In genomic region chr1:82400521-82400920, GRCh38 we compare ENCODE assay signal across 23 cellular contexts.
DNase-seq lines count a peak whose midpoint lies in the region; ATAC-seq, FAIRE-seq and TF ChIP-seq lines count a peak whose summit lies in the region.
"Had no signal": no experiment of that assay in that cellular context is flagged by ENCODE, and none has a peak within 500 bp of the region (broad histone marks: within the 10 kb centered on the region; RNA-seq: fewer than 3 reads in every experiment).

No MANE protein-coding gene starts in this region.

- POLR2A ChIA-PET in endothelial cell of umbilical vein (lab: Charles Lee), result interaction anchor here (0.7 kb wide), 1 partner anchor 15 kb away, joined by 3 read pairs; no protein-coding TSS in a partner anchor

- H3K27me3 ChIP-seq in BLaER1 (no peaks in the 10 kb centered on the region), endothelial cell of umbilical vein (ENCODE audit: control insufficient read depth in 2 of 2, insufficient read depth in 2 of 2, low read length in 2 of 2) (no peaks in the 10 kb centered on the region), body of pancreas (no peaks in the 10 kb centered on the region)

- ATAC-seq in body of pancreas (no peak), GM21737 (IDR thresholded peaks at IDR 0.05; ENCODE audit: unreplicated experiment) (no peak)
- ATAC-seq: A549, GM12878 had no signal

- H3K9me3 ChIP-seq in BLaER1 (peaks cover 9% of the 10 kb centered on the region), endothelial cell of umbilical vein (replicated peaks; ENCODE audit: control insufficient read depth, insufficient read depth, low read length) (no peaks in the 10 kb centered on the region), body of pancreas (no peaks in the 10 kb centered on the region)
- H3K9me3 ChIP-seq: A549 had no signal

- H3K4me2 ChIP-seq in BLaER1 (peak overlapping the region; percentile 18; the same call in 1 of the 2 replicates), endothelial cell of umbilical vein (ENCODE audit: insufficient read depth, low read length) (peak overlapping the region; percentile 39)
- H3K4me2 ChIP-seq: A549 had no signal

- H3K79me2 ChIP-seq in endothelial cell of umbilical vein (ENCODE audit: control insufficient read depth, insufficient read depth, low read length), result no peaks in the 10 kb centered on the region

- CTCF ChIA-PET in endothelial cell of umbilical vein (lab: Charles Lee), result interaction anchor here (0.6 kb wide), 1 partner anchor 601 kb away, joined by 3 read pairs; no protein-coding TSS in a partner anchor

- no peak for TF ChIP-seq CTCF in endothelial cell of umbilical vein (IDR thresholded peaks at IDR 0.05; ENCODE audit: extremely low read depth in 1 of 2, insufficient read depth in 1 of 2, low read depth in 1 of 2, low read length in 2 of 2)
- TF ChIP-seq CTCF in body of pancreas (IDR thresholded peaks at IDR 0.05), result no peak

- H3K4me1 ChIP-seq in BLaER1, result peaks cover 33% of the 10 kb centered on the region
- peaks cover 37% of the 10 kb centered on the region for H3K4me1 ChIP-seq in endothelial cell of umbilical vein (ENCODE audit: control insufficient read depth, extremely low read depth, insufficient read depth, low read length)
- H3K4me1 ChIP-seq in body of pancreas, result no peaks in the 10 kb centered on the region
- H3K4me1 ChIP-seq: A549 had no signal

- peak overlapping the region; percentile 15 for H2AFZ ChIP-seq in endothelial cell of umbilical vein (ENCODE audit: low read depth, low read length)

- peak; percentile 83 for DNase-seq in dermis blood vessel endothelial cell
- peak; percentile 84 for DNase-seq in endothelial cell of umbilical vein (ENCODE audit: low read depth, low spot score)
- peak; percentile 23 for DNase-seq in retina
- no peak for DNase-seq in body of pancreas
- no peak for DNase-seq in DMS153 treated with DMSO at 0.1 percent for 48 hours (lab: John Stamatoyannopoulos, UW; ENCODE audit: unreplicated experiment)
- DNase-seq: AML-193; C1 segment of cervical spinal cord; CD4-positive, alpha-beta memory T cell; CD4-positive, CD25-positive, alpha-beta regulatory T cell; CD8-positive, alpha-beta memory T cell; COR-L47; DMS 273 treated with DMSO at 0.1 percent for 48 hours; DMS153; DND-41; EL; GDM1 had no signal

- no peaks in the 10 kb centered on the region for H3K36me3 ChIP-seq in BLaER1
- H3K36me3 ChIP-seq in endothelial cell of umbilical vein (ENCODE audit: control insufficient read depth in 2 of 2, extremely low read depth in 1 of 2, insufficient read depth in 2 of 2, low read length in 2 of 2), result no peaks in the 10 kb centered on the region
- H3K36me3 ChIP-seq in body of pancreas (replicated peaks in 1 of 2; ENCODE audit: insufficient read depth in 1 of 2, low read depth in 2 of 2), result no peaks in the 10 kb centered on the region

- H3K9ac ChIP-seq in BLaER1 (no peak overlapping the region), endothelial cell of umbilical vein (replicated peaks; ENCODE audit: extremely low read depth, insufficient read depth, low read length) (no peak overlapping the region)

- dilution Hi-C loops in endothelial cell of umbilical vein (cut with MboI; ENCODE audit: extremely low pct_ligation_motif_present, low sequenced_read_pairs), result no loop called here

- peak; percentile 70 for FAIRE-seq in endothelial cell of umbilical vein (lab: Jason Lieb, UNC)
- FAIRE-seq: A549, GM12878, GM12892, GM18507 had no signal

- H3K27ac ChIP-seq in BLaER1 (no peak overlapping the region), endothelial cell of umbilical vein (ENCODE audit: insufficient read depth, low read depth, low read length) (peak overlapping the region; percentile 68), body of pancreas (no peak overlapping the region)
- H3K27ac ChIP-seq: 22Rv1, A549 had no signal

- no peaks in the 10 kb centered on the region for H3K9me1 ChIP-seq in endothelial cell of umbilical vein (replicated peaks; ENCODE audit: control insufficient read depth, extremely low read depth, insufficient read depth, low read length)

- WGBS in body of pancreas, 2 donors, result 67 to 70% methylated on average over 4 of the region's 4 CpGs

- H3K4me3 ChIP-seq in BLaER1 (no peak overlapping the region), endothelial cell of umbilical vein (replicated peaks in 1 of 3; ENCODE audit: insufficient read depth in 1 of 3, low read depth in 1 of 3, low read length in 3 of 3) (no peak overlapping the region), body of pancreas (no peak overlapping the region)
- H3K4me3 ChIP-seq: A549, GM12878 had no signal

- no peaks in the 10 kb centered on the region for H4K20me1 ChIP-seq in BLaER1
- no peaks in the 10 kb centered on the region for H4K20me1 ChIP-seq in endothelial cell of umbilical vein (replicated peaks; ENCODE audit: control insufficient read depth, extremely low read depth, insufficient read depth, low read length)

- no TSS peak for BruUV-seq in endothelial cell of umbilical vein (replicated peaks; lab: Mats Ljungman, UMichigan)

- TF ChIP-seq POLR2A in endothelial cell of umbilical vein (IDR thresholded peaks at IDR 0.05; ENCODE audit: low read depth, low read length) (peak; percentile 44), body of pancreas (IDR thresholded peaks at IDR 0.05) (no peak)

- intact Hi-C loops in endothelial cell of umbilical vein (cut with micrococcal nuclease) (loop anchor here (2.0 to 5.0 kb wide), 2 partner anchors 304 to 598 kb away; partner anchors contain the start of gene ADGRL2), body of pancreas (cut with DNase I) (no loop called here)

TF ChIP-seq in endothelial cell of umbilical vein, 7 proteins besides CTCF, POLR2A, EP300 and RAD21:
- TF ChIP-seq JUN (IDR thresholded peaks at IDR 0.05; ENCODE audit: borderline replicate concordance, insufficient read depth, insufficient read length, low read depth) (no peak), GATA2 (IDR thresholded peaks at IDR 0.05; ENCODE audit: insufficient read depth, insufficient read length, low read depth, low read length) (peak; percentile 92), MYC (IDR thresholded peaks at IDR 0.05; ENCODE audit: low read depth, low read length) (no peak), MAX (IDR thresholded peaks at IDR 0.05; ENCODE audit: insufficient read depth, insufficient read length) (no peak), FOS (IDR thresholded peaks at IDR 0.05; ENCODE audit: borderline replicate concordance, insufficient read depth, low read length) (peak; percentile 21)
TF ChIP-seq in endothelial cell of umbilical vein: peak in this region for 2.

Comparison
In these comparisons a context has a peak if more than half of its experiments do, and no peak if none do; other contexts are left out.
1. DNase-seq: peak in dermis blood vessel endothelial cell (single experiment), endothelial cell of umbilical vein (single experiment) and retina (single experiment); none in body of pancreas (0 of 4) and DMS153 treated with DMSO at 0.1 percent for 48 hours (single experiment).